ENCODE assay signal across 8 cellular contexts in genomic region chr18:5296706-5297320, GRCh38. TPM values are rescaled to one million over a fixed set of nuclear protein-coding genes. Genes with fewer than 3 reads are reported as not detected.
DNase-seq lines count a peak whose midpoint lies in the region; ATAC-seq, FAIRE-seq and TF ChIP-seq lines count a peak whose summit lies in the region.

No MANE protein-coding gene starts in this region.

- H2BK12ac ChIP-seq in H1 (ENCODE audit: low read depth, low read length): no peak overlapping the region

- no peak for TF ChIP-seq CTCF in H1 (IDR thresholded peaks at IDR 0.05; ENCODE audit: control extremely low read depth in 1 of 3, insufficient read depth in 1 of 3, low read depth in 1 of 3, low read length in 3 of 3)

- H3K4ac ChIP-seq in H1 (replicated peaks; ENCODE audit: insufficient read length, low read depth, low read length): peak overlapping the region; percentile 29

- peak overlapping the region; percentile 53 to 92 for H3K4me2 ChIP-seq in H1 (ENCODE audit: insufficient read depth in 1 of 2, low read depth in 2 of 2, low read length in 2 of 2)

- H3K56ac ChIP-seq in H1 (replicated peaks; ENCODE audit: insufficient read length, low read depth, low read length): peak overlapping the region; percentile 87

- peaks cover 0 to 7% of the 10 kb centered on the region in 2 experiments; a peak in 2 of 4 replicates for H3K79me2 ChIP-seq in H1 (ENCODE audit: control insufficient read depth in 1 of 2, insufficient read depth in 2 of 2, low read length in 2 of 2)

- no peaks in the 10 kb centered on the region for H3K79me1 ChIP-seq in H1 (ENCODE audit: low read depth, low read length)

- peaks cover 4 to 9% (median 5%) of the 10 kb centered on the region in 4 experiments for H3K4me1 ChIP-seq in H1 (replicated peaks in 1 of 4; ENCODE audit: control insufficient read depth in 3 of 4, insufficient read depth in 4 of 4, low read length in 3 of 4)

- TF ChIP-seq EP300 in H1 (IDR thresholded peaks at IDR 0.05; ENCODE audit: borderline replicate concordance in 1 of 2, low read depth in 2 of 2, low read length in 2 of 2): no peak; a peak in 1 of 3 replicates

- no peak overlapping the region for H2AK5ac ChIP-seq in H1 (ENCODE audit: low read depth, low read length)

- peak overlapping the region; percentile 93 for H3K27ac Mint-ChIP-seq in activated CD8-positive, alpha-beta T cell treated with anti-CD3 and anti-CD28 coated beads, Interleukin-2, amount 10 ng/mL, durations not matched to agents 7 days and 5 days
- peak overlapping the region; percentile 91 for H3K27ac Mint-ChIP-seq in memory B cell

- POLR2A ChIA-PET in activated CD8-positive, alpha-beta T cell treated with anti-CD3 and anti-CD28 coated beads, Interleukin-2, amount 10 ng/mL, durations not matched to agents 7 days and 5 days (lab: Charles Lee): interaction anchor here (0.5 to 5.1 kb wide), 9 partner anchors 9 to 201 kb away, joined by 3 to 176 read pairs (median 4); no protein-coding TSS in a partner anchor
- POLR2A ChIA-PET in H1 (lab: Charles Lee; ENCODE audit: partially characterized antibody): interaction anchor here (0.7 to 3.3 kb wide), 9 partner anchors 9 to 381 kb away, joined by 3 to 21 read pairs (median 4); partner anchors contain the start of gene AKAIN1

- H3K23ac ChIP-seq in H1 (ENCODE audit: insufficient read length): no peak overlapping the region

- H3K4me3 Mint-ChIP-seq in activated CD8-positive, alpha-beta T cell treated with anti-CD3 and anti-CD28 coated beads, Interleukin-2, amount 10 ng/mL, durations not matched to agents 7 days and 5 days: peak overlapping the region; percentile 83
- peak overlapping the region; percentile 92 for H3K4me3 Mint-ChIP-seq in memory B cell

- no peak overlapping the region for H2BK20ac ChIP-seq in H1 (ENCODE audit: low read length)

- H3K23me2 ChIP-seq in H1 (ENCODE audit: low read depth, low read length): peaks cover 4% of the 10 kb centered on the region; the same call in 1 of the 2 replicates

- peak overlapping the region; percentile 70 to 84 (median 74) for H3K4me3 ChIP-seq in H1 (ENCODE audit: extremely low read depth in 1 of 4, insufficient read depth in 2 of 4, low read depth in 3 of 4, low read length in 4 of 4)

- CTCF ChIA-PET in activated CD8-positive, alpha-beta T cell treated with anti-CD3 and anti-CD28 coated beads, Interleukin-2, amount 10 ng/mL, durations not matched to agents 7 days and 5 days (lab: Charles Lee): interaction anchor here (1.3 to 4.0 kb wide), 3 partner anchors 12 to 138 kb away, joined by 3 to 40 read pairs (median 3); no protein-coding TSS in a partner anchor
- CTCF ChIA-PET in H1 (lab: Charles Lee; ENCODE audit: partially characterized antibody): interaction anchor here (1.2 kb wide), 1 partner anchor 59 kb away, joined by 3 read pairs; no protein-coding TSS in a partner anchor

- peaks cover 0 to 2% (median under 1%) of the 10 kb centered on the region in 4 experiments; a peak in 1 of 8 replicates for H3K36me3 ChIP-seq in H1 (ENCODE audit: control insufficient read depth in 2 of 4, insufficient read depth in 4 of 4, low read length in 3 of 4)

- DNase-seq in AML-193 (lab: John Stamatoyannopoulos, UW) (peak; percentile 41 to 61), NCI-H526 treated with DMSO at 0.1 percent for 48 hours (lab: John Stamatoyannopoulos, UW) (peak; percentile 49), H1 (ENCODE audit: low read depth in 1 of 2, low spot score in 2 of 2) (peak; percentile 70 to 84), memory B cell (ENCODE audit: low spot score in 2 of 2) (peak in 1 of 2 donors; percentile 21)
- peak; percentile 70 for DNase-seq in activated CD8-positive, alpha-beta T cell treated with anti-CD3 and anti-CD28 coated beads, Interleukin-2, amount 10 ng/mL, durations not matched to agents 7 days and 5 days
- DNase-seq in stimulated activated CD4-positive, alpha-beta T cell treated with anti-CD3 and anti-CD28 coated beads, TNF-alpha, amount 100 ng/mL, for 48 hours (ENCODE audit: low read depth in 3 of 3): peak; percentile 47 to 63 (median 49)

- no peak overlapping the region for H2BK5ac ChIP-seq in H1 (ENCODE audit: low read depth, low read length)

- peak overlapping the region; percentile 51; the same call in 1 of the 2 replicates for H3K27ac ChIP-seq in H1 (ENCODE audit: low read depth, low read length)

- TF ChIP-seq RAD21 in H1 (IDR thresholded peaks at IDR 0.05 in 1 of 2, conservative IDR thresholded peaks at IDR 0.05 in 1 of 2; ENCODE audit: low read depth in 2 of 2, low read length in 2 of 2): peak in 1 of 2 experiments; percentile 10; a peak in 1 of 4 replicates

- H2BK15ac ChIP-seq in H1 (ENCODE audit: low read length): no peak overlapping the region

- H3K9me3 Mint-ChIP-seq in activated CD8-positive, alpha-beta T cell treated with anti-CD3 and anti-CD28 coated beads, Interleukin-2, amount 10 ng/mL, durations not matched to agents 7 days and 5 days (ENCODE audit: insufficient read depth): no peaks in the 10 kb centered on the region
- no peaks in the 10 kb centered on the region for H3K9me3 Mint-ChIP-seq in memory B cell

- peak overlapping the region; percentile 76 for H4K91ac ChIP-seq in H1 (replicated peaks; ENCODE audit: insufficient read length, low read length)

- ATAC-seq in GM19328 (IDR thresholded peaks at IDR 0.05; ENCODE audit: unreplicated experiment): peak; percentile 0
- ATAC-seq in HG03469 (IDR thresholded peaks at IDR 0.05; ENCODE audit: unreplicated experiment): peak; percentile 13
- peak; percentile 7 for ATAC-seq in activated CD8-positive, alpha-beta T cell treated with anti-CD3 and anti-CD28 coated beads, Interleukin-2, amount 10 ng/mL, durations not matched to agents 7 days and 5 days
- ATAC-seq in memory B cell (ENCODE audit: low read depth): no peak

- H3K36me3 Mint-ChIP-seq in activated CD8-positive, alpha-beta T cell treated with anti-CD3 and anti-CD28 coated beads, Interleukin-2, amount 10 ng/mL, durations not matched to agents 7 days and 5 days (ENCODE audit: low read depth): peaks cover 14% of the 10 kb centered on the region
- peaks cover 2% of the 10 kb centered on the region for H3K36me3 Mint-ChIP-seq in memory B cell

- peak overlapping the region; percentile 67; the same call in 1 of the 2 replicates for H2AFZ ChIP-seq in H1 (ENCODE audit: low read length)

- H3K4me1 Mint-ChIP-seq in activated CD8-positive, alpha-beta T cell treated with anti-CD3 and anti-CD28 coated beads, Interleukin-2, amount 10 ng/mL, durations not matched to agents 7 days and 5 days (ENCODE audit: low read depth): peaks cover 19% of the 10 kb centered on the region
- peaks cover 11% of the 10 kb centered on the region for H3K4me1 Mint-ChIP-seq in memory B cell

- H2BK120ac ChIP-seq in H1 (replicated peaks; ENCODE audit: low read depth, low read length): peak overlapping the region; percentile 58

- peaks cover 0 to 16% (median 9%) of the 10 kb centered on the region in 4 experiments; a peak in 6 of 7 replicates for H3K27me3 ChIP-seq in H1 (replicated peaks in 1 of 4; ENCODE audit: control insufficient read depth in 3 of 4, extremely low read depth in 1 of 4, insufficient read depth in 3 of 4, low read length in 3 of 4)

- H4K20me1 ChIP-seq in H1 (replicated peaks in 1 of 2; ENCODE audit: control insufficient read depth in 1 of 2, insufficient read depth in 2 of 2, low read length in 2 of 2): no peaks in the 10 kb centered on the region

- no peak overlapping the region for H3K14ac ChIP-seq in H1 (ENCODE audit: insufficient read length)

- FAIRE-seq in H1 (lab: Jason Lieb, UNC): peak; percentile 50

- H3K18ac ChIP-seq in H1 (ENCODE audit: extremely low read depth, low read length): peak overlapping the region; percentile 73; the same call in 1 of the 2 replicates

- H4K8ac ChIP-seq in H1 (ENCODE audit: extremely low read depth, insufficient read depth, low read length): peak overlapping the region; percentile 98

- H4K5ac ChIP-seq in H1 (ENCODE audit: insufficient read length, low read depth, low read length): peak overlapping the region; percentile 81

- TF ChIP-seq POLR2A in H1 (IDR thresholded peaks at IDR 0.05; ENCODE audit: control extremely low read depth in 1 of 2, low read depth in 2 of 2, low read length in 2 of 2): peak; percentile 77 to 91

- WGBS in H1 (ENCODE audit: extremely low coverage in 1 of 2, insufficient coverage in 1 of 2, insufficient read length in 1 of 2, insufficient replicate concordance in 2 of 2, low coverage in 1 of 2, low lambda C conversion rate in 2 of 2, missing lambda C conversion rate in 1 of 2), 2 experiments: 8% methylated on average over 36 of the region's 36 CpGs; no CpG with 5 or more reads in 1 of the 2 experiments

- peaks cover 20% of the 10 kb centered on the region for H3K27me3 Mint-ChIP-seq in activated CD8-positive, alpha-beta T cell treated with anti-CD3 and anti-CD28 coated beads, Interleukin-2, amount 10 ng/mL, durations not matched to agents 7 days and 5 days (ENCODE audit: low read depth)
- peaks cover 9% of the 10 kb centered on the region for H3K27me3 Mint-ChIP-seq in memory B cell

- peak overlapping the region; percentile 73 to 88 (median 79) for H3K9ac ChIP-seq in H1 (replicated peaks in 1 of 4; ENCODE audit: extremely low read depth in 1 of 4, low read depth in 3 of 4, low read length in 3 of 4)

- H3K9me3 ChIP-seq in H1 (ENCODE audit: insufficient read depth in 2 of 2, low read depth in 1 of 2, low read length in 1 of 2): no peaks in the 10 kb centered on the region

TF ChIP-seq in H1, 55 proteins besides CTCF, POLR2A, EP300 and RAD21 (continues in another document):
- TF ChIP-seq POU5F1 (IDR thresholded peaks at IDR 0.05; ENCODE audit: low read depth, low read length): no peak
- TF ChIP-seq RNF2 (IDR thresholded peaks at IDR 0.05; ENCODE audit: borderline replicate concordance, low read depth, low read length, missing control alignments, poor library complexity, severe bottlenecking): no peak
- TF ChIP-seq JUND (IDR thresholded peaks at IDR 0.05; ENCODE audit: low read length): no peak
- TF ChIP-seq NANOG (IDR thresholded peaks at IDR 0.05; ENCODE audit: insufficient read depth, low read depth, low read length, poor library complexity, severe bottlenecking): no peak
- no peak for TF ChIP-seq TEAD4 (IDR thresholded peaks at IDR 0.05; ENCODE audit: low read depth, low read length)
- TF ChIP-seq KDM1A (IDR thresholded peaks at IDR 0.05; ENCODE audit: borderline replicate concordance, low read length): no peak

RNA-seq across cellular contexts. Expression of gene ZBTB14, which starts 1.3 kb away (rescaled TPM):
- total RNA-seq in activated CD8-positive, alpha-beta T cell treated with anti-CD3 and anti-CD28 coated beads, Interleukin-2, amount 10 ng/mL, durations not matched to agents 7 days and 5 days: 10 to 100 TPM; 22.9 to 24.2 TPM
- 15.8 and 18.3 TPM in 2 replicates for total RNA-seq in H1 (2021; fragmentation: NEBNext Ultra II Directional; extraction: Animal tissue kit (Norgen Biotek cat#: 25700))
- 4.6 and 5.2 TPM in 2 replicates for polyA plus RNA-seq in H1 (2011; rRNA removed)
- 10.7 TPM for polyA plus RNA-seq in H1 (2011; cell fraction: cytosol; rRNA removed)
- 7.0 TPM for polyA plus RNA-seq in H1 (2011; cell fraction: nucleus; rRNA removed)
- polyA plus RNA-seq in H1 (2012, experiment 1 of 2): 8.0 to 15.1 TPM (median 9.7 TPM) in 4 replicates
- 2.6 TPM for polyA plus RNA-seq in H1 (2012, experiment 2 of 2)
- polyA plus RNA-seq in H1 (2013, experiment 1 of 2): 10.8 TPM
- 8.7 TPM for polyA plus RNA-seq in H1 (2013, experiment 2 of 2)
- polyA minus RNA-seq in H1 (2011; rRNA and poly(A)+ RNA removed): 11.4 and 14.2 TPM in 2 replicates
- polyA minus RNA-seq in H1 (2011; cell fraction: cytosol; rRNA and poly(A)+ RNA removed): 9.8 TPM
- 15.3 TPM for polyA minus RNA-seq in H1 (2011; cell fraction: nucleus; rRNA and poly(A)+ RNA removed)
